Comparison of ENCODE assay signal across 2 cellular contexts in the genomic region with DNA sequence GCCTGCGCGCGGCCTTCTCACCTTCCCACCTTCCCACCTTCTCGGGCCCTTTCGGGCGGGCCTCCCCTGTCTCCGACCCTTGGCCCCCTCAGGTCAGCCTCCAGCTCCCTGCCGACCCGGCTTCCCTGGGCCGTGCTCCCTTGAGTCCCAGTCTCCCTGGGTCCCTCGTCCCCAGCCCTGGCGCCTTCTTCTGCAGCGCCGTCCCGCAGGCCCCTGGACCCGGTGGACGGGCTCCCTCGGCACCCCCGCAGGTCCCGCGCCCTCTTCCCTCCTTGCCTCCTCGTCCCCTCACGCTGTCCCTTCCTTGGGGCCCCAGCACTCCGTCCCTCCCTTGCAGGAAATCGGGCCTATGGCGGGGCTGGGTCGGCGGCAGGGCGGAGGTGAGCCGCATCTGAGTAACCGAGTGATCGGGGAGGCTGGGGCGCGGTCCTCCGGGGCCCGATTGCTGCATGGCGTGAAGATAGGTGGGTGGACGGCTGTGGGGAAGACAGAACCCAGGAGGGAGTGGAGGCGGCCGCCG.
TF ChIP-seq lines count a peak whose summit lies in the region.

No MANE protein-coding gene starts in this region.

TF ChIP-seq in HCT116, 20 proteins besides CTCF, POLR2A, EP300 and RAD21:
- TF ChIP-seq SIN3A (IDR thresholded peaks at IDR 0.05; ENCODE audit: low read depth) (no peak), ZNF274 (IDR thresholded peaks at IDR 0.05; ENCODE audit: low read depth, low read length) (no peak), ZFX (IDR thresholded peaks at IDR 0.05) (peak; percentile 50)
TF ChIP-seq in HCT116: peak in this region for 1.

TF ChIP-seq in GM12878, 131 proteins besides CTCF, POLR2A, EP300 and RAD21:
- TF ChIP-seq TBL1XR1 (IDR thresholded peaks at IDR 0.05; ENCODE audit: low read depth, low read length) (no peak), GATAD2B (conservative IDR thresholded peaks at IDR 0.05; ENCODE audit: low read depth) (no peak), CHD1 (IDR thresholded peaks at IDR 0.05; ENCODE audit: low read depth, low read length) (peak; percentile 41; the same call in 1 of the 2 replicates), RFX5 (IDR thresholded peaks at IDR 0.05; ENCODE audit: low read depth, low read length) (no peak), CBX5 (IDR thresholded peaks at IDR 0.05; ENCODE audit: low read depth) (no peak), KAT2A (conservative IDR thresholded peaks at IDR 0.05; ENCODE audit: control insufficient read depth, low read depth, low read length) (no peak), TAF1 (IDR thresholded peaks at IDR 0.05; ENCODE audit: borderline replicate concordance, low read depth, low read length) (no peak)
